8 cellular contexts compared by ENCODE assay signal in genomic region chr4:2412534-2412884, GRCh38. TPM values are rescaled to one million over a fixed set of nuclear protein-coding genes. Genes with fewer than 3 reads are reported as not detected.
DNase-seq lines count a peak whose midpoint lies in the region; ATAC-seq and TF ChIP-seq lines count a peak whose summit lies in the region.

No MANE protein-coding gene starts in this region.

- DNase-seq in Calu3 (no peak), LoVo (ENCODE audit: low spot score) (peak; percentile 80), memory B cell (ENCODE audit: low spot score in 2 of 2) (no peak), SHP77 treated with DMSO at 0.1 percent for 48 hours (lab: John Stamatoyannopoulos, UW) (no peak), NCI-H345 treated with DMSO at 0.1 percent for 48 hours (lab: John Stamatoyannopoulos, UW; ENCODE audit: unreplicated experiment) (no peak)
- peak; percentile 72 for DNase-seq in activated naive CD8-positive, alpha-beta T cell treated with anti-CD3 and anti-CD28 coated beads for 36 hours
- DNase-seq in stimulated activated naive CD8-positive, alpha-beta T cell treated with anti-CD3 and anti-CD28 coated beads, Interleukin-15, amount 100 ng/mL, for 72 hours = peak in 1 of 2 donors; percentile 78

- H3K4me3 Mint-ChIP-seq in Calu3 (ENCODE audit: low read depth, unreplicated experiment) = peak overlapping the region; percentile 42
- H3K4me3 Mint-ChIP-seq in activated naive CD8-positive, alpha-beta T cell treated with anti-CD3 and anti-CD28 coated beads for 36 hours = peak overlapping the region; percentile 60
- H3K4me3 Mint-ChIP-seq in memory B cell = peak overlapping the region; percentile 85
- peak overlapping the region; percentile 63 to 87 for H3K4me3 Mint-ChIP-seq in stimulated activated naive CD8-positive, alpha-beta T cell treated with anti-CD3 and anti-CD28 coated beads, Interleukin-15, amount 100 ng/mL, for 72 hours

- intact Hi-C loops in Calu3 (cut with micrococcal nuclease; ENCODE audit: unreplicated experiment) = no loop called here

- TF ChIP-seq CTCF in Calu3 (IDR thresholded peaks at IDR 0.05; ENCODE audit: unreplicated experiment) = no peak

- peaks cover under 1% of the 10 kb centered on the region for H3K36me3 Mint-ChIP-seq in Calu3 (ENCODE audit: insufficient read depth, unreplicated experiment)
- H3K36me3 Mint-ChIP-seq in activated naive CD8-positive, alpha-beta T cell treated with anti-CD3 and anti-CD28 coated beads for 36 hours = no peaks in the 10 kb centered on the region
- no peaks in the 10 kb centered on the region for H3K36me3 Mint-ChIP-seq in memory B cell

- BruUV-seq in Calu3 (replicated peaks; lab: Mats Ljungman, UMichigan) = no TSS peak

- H3K4me1 Mint-ChIP-seq in Calu3 (ENCODE audit: low read depth, unreplicated experiment) (peaks cover 19% of the 10 kb centered on the region), memory B cell (peaks cover 22% of the 10 kb centered on the region)
- H3K4me1 Mint-ChIP-seq in activated naive CD8-positive, alpha-beta T cell treated with anti-CD3 and anti-CD28 coated beads for 36 hours = peaks cover 52% of the 10 kb centered on the region
- H3K4me1 Mint-ChIP-seq in stimulated activated naive CD8-positive, alpha-beta T cell treated with anti-CD3 and anti-CD28 coated beads, Interleukin-15, amount 100 ng/mL, for 72 hours = peaks cover 71% of the 10 kb centered on the region

- CTCF ChIA-PET in Calu3 (lab: Charles Lee) = interaction anchor here (0.8 to 1.2 kb wide), 3 partner anchors 10 to 192 kb away, joined by 3 to 6 read pairs (median 3); partner anchors contain the start of genes HAUS3 and POLN

- H3K27ac Mint-ChIP-seq in Calu3 (ENCODE audit: unreplicated experiment) = peak overlapping the region; percentile 27
- H3K27ac Mint-ChIP-seq in activated naive CD8-positive, alpha-beta T cell treated with anti-CD3 and anti-CD28 coated beads for 36 hours = peak overlapping the region; percentile 96
- H3K27ac Mint-ChIP-seq in memory B cell = peak overlapping the region; percentile 89
- peak overlapping the region; percentile 92 to 93 for H3K27ac Mint-ChIP-seq in stimulated activated naive CD8-positive, alpha-beta T cell treated with anti-CD3 and anti-CD28 coated beads, Interleukin-15, amount 100 ng/mL, for 72 hours

- ATAC-seq in GM21447 (IDR thresholded peaks at IDR 0.05; ENCODE audit: unreplicated experiment) = peak; percentile 47
- no peak for ATAC-seq in memory B cell (ENCODE audit: low read depth)
- ATAC-seq in stimulated activated naive CD8-positive, alpha-beta T cell treated with anti-CD3 and anti-CD28 coated beads, Interleukin-15, amount 100 ng/mL, for 72 hours = peak; percentile 78

- peaks cover 24% of the 10 kb centered on the region for H3K27me3 Mint-ChIP-seq in Calu3 (ENCODE audit: unreplicated experiment)
- peaks cover 29% of the 10 kb centered on the region for H3K27me3 Mint-ChIP-seq in activated naive CD8-positive, alpha-beta T cell treated with anti-CD3 and anti-CD28 coated beads for 36 hours
- H3K27me3 Mint-ChIP-seq in memory B cell = peaks cover 22% of the 10 kb centered on the region
- H3K27me3 Mint-ChIP-seq in stimulated activated naive CD8-positive, alpha-beta T cell treated with anti-CD3 and anti-CD28 coated beads, Interleukin-15, amount 100 ng/mL, for 72 hours = peaks cover 29% of the 10 kb centered on the region

- H3K9me3 Mint-ChIP-seq in Calu3 (ENCODE audit: low read depth, unreplicated experiment) (no peaks in the 10 kb centered on the region), memory B cell (no peaks in the 10 kb centered on the region)
- H3K9me3 Mint-ChIP-seq in activated naive CD8-positive, alpha-beta T cell treated with anti-CD3 and anti-CD28 coated beads for 36 hours = no peaks in the 10 kb centered on the region
- H3K9me3 Mint-ChIP-seq in stimulated activated naive CD8-positive, alpha-beta T cell treated with anti-CD3 and anti-CD28 coated beads, Interleukin-15, amount 100 ng/mL, for 72 hours = no peaks in the 10 kb centered on the region

RNA-seq across cellular contexts. Expression of gene ZFYVE28, which starts 5.9 kb away (rescaled TPM):
- total RNA-seq in Calu3 (2022) = 1.2 and 2.4 TPM in 2 replicates
- 1 to 10 TPM; 3.8 to 4.6 TPM for total RNA-seq in activated naive CD8-positive, alpha-beta T cell treated with anti-CD3 and anti-CD28 coated beads for 36 hours

RNA-seq across cellular contexts. Expression of gene CFAP99, which starts 6.2 kb away (rescaled TPM):
- 0.32 TPM in 1 of 2 replicates, not detected in the other for total RNA-seq in Calu3 (2022)
- not detected for total RNA-seq in activated naive CD8-positive, alpha-beta T cell treated with anti-CD3 and anti-CD28 coated beads for 36 hours

RNA-seq across cellular contexts. Expression of gene RNF4, which starts 56.4 kb away (rescaled TPM):
- total RNA-seq in Calu3 (2022) = 45.6 and 55.6 TPM in 2 replicates
- 10 to 100 TPM; 93.3 to 94.5 TPM for total RNA-seq in activated naive CD8-positive, alpha-beta T cell treated with anti-CD3 and anti-CD28 coated beads for 36 hours

Comparison
In these comparisons a context has a peak if more than half of its experiments do, and no peak if none do; other contexts are left out.
1. DNase-seq: peak in LoVo (single experiment) and activated naive CD8-positive, alpha-beta T cell treated with anti-CD3 and anti-CD28 coated beads for 36 hours (single experiment); none in Calu3 (single experiment), memory B cell (0 of 2), SHP77 treated with DMSO at 0.1 percent for 48 hours (single experiment) and NCI-H345 treated with DMSO at 0.1 percent for 48 hours (single experiment).
2. H3K27ac Mint-ChIP-seq: peak in every context shown above with its lines; median percentile 96 in activated naive CD8-positive, alpha-beta T cell treated with anti-CD3 and anti-CD28 coated beads for 36 hours; 92 in stimulated activated naive CD8-positive, alpha-beta T cell treated with anti-CD3 and anti-CD28 coated beads, Interleukin-15, amount 100 ng/mL, for 72 hours; 89 in memory B cell; 27 in Calu3.
3. Peak in every context shown above with its lines, with median percentiles within 50 percentile points of each other: H3K4me3 Mint-ChIP-seq.